ENCODE assay signal across 14 cellular contexts in the genomic region with DNA sequence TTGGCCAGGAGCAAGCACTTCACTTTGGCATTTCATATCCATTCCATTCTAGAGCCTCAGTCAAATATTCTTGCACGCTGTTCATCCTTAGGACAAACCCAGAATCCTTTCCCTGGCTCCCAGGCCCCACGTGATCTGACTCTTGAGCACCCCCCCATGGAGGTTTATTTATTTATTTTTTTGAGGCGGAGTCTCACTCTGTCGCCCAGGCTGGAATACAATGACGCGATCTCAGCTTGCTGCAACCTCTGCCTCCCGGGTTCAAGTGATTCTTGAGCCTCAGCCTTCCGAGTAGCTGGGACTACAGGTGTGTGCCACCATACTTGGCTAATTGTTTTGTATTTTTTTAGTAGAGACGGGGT. TPM values are rescaled to one million over a fixed set of nuclear protein-coding genes. Genes with fewer than 3 reads are reported as not detected.
DNase-seq lines count a peak whose midpoint lies in the region; ATAC-seq and TF ChIP-seq lines count a peak whose summit lies in the region.
"Had no signal": no experiment of that assay in that cellular context is flagged by ENCODE, and none has a peak within 500 bp of the region (broad histone marks: within the 10 kb centered on the region; RNA-seq: fewer than 3 reads in every experiment).

No MANE protein-coding gene starts in this region.

- H3K4me2 ChIP-seq in GM23248 (ENCODE audit: unreplicated experiment): no peak overlapping the region
- 0 out of 2 replicates have a peak overlapping the region, but pooled peaks have one; percentile 19 for H3K4me2 ChIP-seq in OCI-LY3 (ENCODE audit: low read length)
- H3K4me2 ChIP-seq: PC-9 had no signal

- H3K36me3 ChIP-seq in GM23248 (ENCODE audit: low read depth) (no peaks in the 10 kb centered on the region), OCI-LY3 (replicated peaks; ENCODE audit: low read depth, low read length) (no peaks in the 10 kb centered on the region), prostate gland (no peaks in the 10 kb centered on the region)
- H3K36me3 ChIP-seq: heart left ventricle, MG63 had no signal

- H3K9me2 ChIP-seq in GM23248 (ENCODE audit: insufficient read depth): no peaks in the 10 kb centered on the region

- no peak overlapping the region for H3K4me3 ChIP-seq in GM23248
- no peak overlapping the region for H3K4me3 ChIP-seq in OCI-LY3 (ENCODE audit: low read length)
- no peak overlapping the region for H3K4me3 ChIP-seq in prostate gland
- H3K4me3 ChIP-seq: heart left ventricle, MG63, PC-9 had no signal

- H3K27ac ChIP-seq in GM23248 (no peak overlapping the region), OCI-LY3 (ENCODE audit: low read length) (no peak overlapping the region), prostate gland (no peak overlapping the region)
- H3K27ac ChIP-seq: heart left ventricle, PC-9 had no signal

- intact Hi-C loops in prostate gland (cut with DNase I): no loop called here

- H3K79me2 ChIP-seq in GM23248 (ENCODE audit: insufficient read depth): no peaks in the 10 kb centered on the region
- H3K79me2 ChIP-seq in OCI-LY3 (ENCODE audit: low read length): no peaks in the 10 kb centered on the region

- in situ Hi-C loops in GM23248 (cut with MboI): no loop called here

- peaks cover 4% of the 10 kb centered on the region for H3K4me1 Mint-ChIP-seq in endothelial cell (ENCODE audit: unreplicated experiment)

- WGBS in GM23248 (ENCODE audit: low coverage in 1 of 2, low lambda C conversion rate in 2 of 2, missing lambda C conversion rate in 2 of 2), 2 experiments: 24 to 25% methylated on average over 9 of the region's 9 CpGs
- WGBS in prostate gland: 42% methylated on average over 9 of the region's 9 CpGs

- H3K9me3 Mint-ChIP-seq in endothelial cell (ENCODE audit: unreplicated experiment): no peaks in the 10 kb centered on the region
- H3K9me3 Mint-ChIP-seq: CD8-positive, alpha-beta T cell had no signal

- H3K27ac Mint-ChIP-seq in endothelial cell (ENCODE audit: unreplicated experiment): no peak overlapping the region
- H3K27ac Mint-ChIP-seq: CD8-positive, alpha-beta T cell had no signal

- peak; percentile 47 for DNase-seq in AG08395 (ENCODE audit: low spot score)
- peak; percentile 65 for DNase-seq in GM23248
- DNase-seq in endothelial cell (ENCODE audit: low spot score): no peak
- DNase-seq in stimulated activated CD4-positive, alpha-beta T cell treated with anti-CD3 and anti-CD28 coated beads, Interleukin-4, amount 100 ng/mL, for 24 hours: no peak
- DNase-seq in prostate gland (ENCODE audit: low spot score): no peak
- DNase-seq: activated gamma-delta T cell, heart left ventricle, MG63, PC-9 had no signal

- no peak overlapping the region for H3K9ac ChIP-seq in GM23248
- no peak overlapping the region for H3K9ac ChIP-seq in OCI-LY3 (ENCODE audit: low read length)

- peaks cover 2% of the 10 kb centered on the region for H3K27me3 Mint-ChIP-seq in endothelial cell (ENCODE audit: unreplicated experiment)

- H3K4me1 ChIP-seq in GM23248 (ENCODE audit: insufficient read depth) (no peaks in the 10 kb centered on the region), OCI-LY3 (ENCODE audit: low read length) (peaks cover 41% of the 10 kb centered on the region), prostate gland (replicated peaks) (no peaks in the 10 kb centered on the region)

- peak overlapping the region; percentile 62; the same call in 1 of the 2 replicates for H2AFZ ChIP-seq in GM23248
- peak overlapping the region; percentile 63; the same call in 1 of the 2 replicates for H2AFZ ChIP-seq in OCI-LY3 (ENCODE audit: low read depth, low read length)
- H2AFZ ChIP-seq: PC-9 had no signal

- H3K27me3 ChIP-seq in GM23248 (replicated peaks; ENCODE audit: insufficient read depth): no peaks in the 10 kb centered on the region
- no peaks in the 10 kb centered on the region for H3K27me3 ChIP-seq in OCI-LY3 (ENCODE audit: low read depth, low read length)
- H3K27me3 ChIP-seq in prostate gland (replicated peaks; ENCODE audit: insufficient read depth): no peaks in the 10 kb centered on the region
- H3K27me3 ChIP-seq: MG63 had no signal

- H3K9me3 ChIP-seq in GM23248 (ENCODE audit: low read depth) (no peaks in the 10 kb centered on the region), OCI-LY3 (ENCODE audit: insufficient read depth, low read length) (no peaks in the 10 kb centered on the region), prostate gland (no peaks in the 10 kb centered on the region)
- H3K9me3 ChIP-seq: heart left ventricle, MG63 had no signal

- TF ChIP-seq CTCF in OCI-LY3 (IDR thresholded peaks at IDR 0.05; ENCODE audit: low read depth, low read length) (no peak; the same call in 1 of the 2 replicates), endothelial cell (IDR thresholded peaks at IDR 0.05; ENCODE audit: unreplicated experiment) (peak; percentile 33), prostate gland (IDR thresholded peaks at IDR 0.05) (no peak)

- H3K36me3 Mint-ChIP-seq in endothelial cell (ENCODE audit: low read depth, unreplicated experiment): no peaks in the 10 kb centered on the region
- H3K36me3 Mint-ChIP-seq: CD8-positive, alpha-beta T cell had no signal

- ATAC-seq in HG02852 (IDR thresholded peaks at IDR 0.05; ENCODE audit: unreplicated experiment) (no peak), HG02642 (IDR thresholded peaks at IDR 0.05; ENCODE audit: poor library complexity, unreplicated experiment) (no peak)
- ATAC-seq: activated CD4-positive, CD25-positive, alpha-beta regulatory T cell treated with anti-CD3 and anti-CD28 coated beads, Interleukin-2, amount 50 U/mL, for 24 hours; heart left ventricle had no signal

- no peak for TF ChIP-seq POLR2A in prostate gland (IDR thresholded peaks at IDR 0.05)

- H3F3A ChIP-seq in GM23248 (ENCODE audit: insufficient read depth): peaks cover 8% of the 10 kb centered on the region; the same call in 1 of the 2 replicates

- no peak overlapping the region for H3K4me3 Mint-ChIP-seq in endothelial cell (ENCODE audit: unreplicated experiment)
- H3K4me3 Mint-ChIP-seq: CD8-positive, alpha-beta T cell had no signal

- H4K20me1 ChIP-seq in GM23248 (ENCODE audit: insufficient read depth) (no peaks in the 10 kb centered on the region), OCI-LY3 (ENCODE audit: insufficient read depth, low read length) (no peaks in the 10 kb centered on the region)

RNA-seq across cellular contexts. Expression of gene TSGA10IP, which starts 12.7 kb away (rescaled TPM):
- total RNA-seq in GM23248 (2014; rRNA removed; shearing (Covaris generic)): 0.13 TPM in 1 of 2 replicates, not detected in the other
- polyA plus RNA-seq in GM23248 (2016; fragmentation: Nextera tagmentation; extraction: Ambion mirVana): not detected in 2 replicates
- total RNA-seq in endothelial cell (ENCODE audit: unreplicated experiment): not detected
- under 1 TPM in 1 of 2 donors, not detected in 1; 0.68 TPM for total RNA-seq in prostate gland
- total RNA-seq: CD8-positive, alpha-beta T cell; PC-9 had no signal
- polyA plus RNA-seq: heart left ventricle had no signal

RNA-seq across cellular contexts. Expression of gene DRAP1, which starts 13.3 kb away (rescaled TPM):
- total RNA-seq in GM23248 (2014; rRNA removed; shearing (Covaris generic)): 223 and 307 TPM in 2 replicates
- 517 and 533 TPM in 2 replicates for polyA plus RNA-seq in GM23248 (2016; fragmentation: Nextera tagmentation; extraction: Ambion mirVana)
- 79.6 TPM for total RNA-seq in endothelial cell (ENCODE audit: unreplicated experiment)
- total RNA-seq in prostate gland: 100 to 1,000 TPM; 101 to 127 TPM

RNA-seq across cellular contexts. Expression of gene C11orf68, which starts 13.7 kb away (rescaled TPM):
- total RNA-seq in GM23248 (2014; rRNA removed; shearing (Covaris generic)): 46.2 and 50.5 TPM in 2 replicates
- 91.5 and 94.4 TPM in 2 replicates for polyA plus RNA-seq in GM23248 (2016; fragmentation: Nextera tagmentation; extraction: Ambion mirVana)
- total RNA-seq in endothelial cell (ENCODE audit: unreplicated experiment): 31.1 TPM
- 10 to 100 TPM; 30.1 to 54.6 TPM for total RNA-seq in prostate gland

RNA-seq across cellular contexts. Expression of gene SART1, which starts 29.0 kb away (rescaled TPM):
- total RNA-seq in GM23248 (2014; rRNA removed; shearing (Covaris generic)): 27.7 and 38.3 TPM in 2 replicates
- 43.4 and 48.6 TPM in 2 replicates for polyA plus RNA-seq in GM23248 (2016; fragmentation: Nextera tagmentation; extraction: Ambion mirVana)
- total RNA-seq in endothelial cell (ENCODE audit: unreplicated experiment): 46.5 TPM
- total RNA-seq in prostate gland: 10 to 100 TPM; 36.7 to 76.6 TPM

RNA-seq across cellular contexts. Expression of gene FOSL1, which starts 32.4 kb away (rescaled TPM):
- total RNA-seq in GM23248 (2014; rRNA removed; shearing (Covaris generic)): 80.6 and 88.9 TPM in 2 replicates
- polyA plus RNA-seq in GM23248 (2016; fragmentation: Nextera tagmentation; extraction: Ambion mirVana): 104 and 105 TPM in 2 replicates
- total RNA-seq in endothelial cell (ENCODE audit: unreplicated experiment) (1.3 TPM), prostate gland (1 to 10 TPM; 2.6 to 3.4 TPM)

Comparison
In these comparisons a context has a peak if more than half of its experiments do, and no peak if none do; other contexts are left out.
1. DNase-seq: peak in AG08395 (single experiment) and GM23248 (single experiment); none in endothelial cell (single experiment), stimulated activated CD4-positive, alpha-beta T cell treated with anti-CD3 and anti-CD28 coated beads, Interleukin-4, amount 100 ng/mL, for 24 hours (single experiment) and prostate gland (single experiment).